In genomic region chr11:72174299-72175070, GRCh38 we compare ENCODE assay signal across 1 cellular context.
TF ChIP-seq lines count a peak whose summit lies in the region.

No MANE protein-coding gene starts in this region.

TF ChIP-seq in GM23338, 12 proteins besides CTCF, POLR2A, EP300 and RAD21 (continued from another document):
- TF ChIP-seq REST (IDR thresholded peaks at IDR 0.05; ENCODE audit: unreplicated experiment) (no peak), POLR2AphosphoS5 (IDR thresholded peaks at IDR 0.05; ENCODE audit: low read depth) (no peak), ZNF462 (CRISPR knock-in tag; IDR thresholded peaks at IDR 0.05) (no peak), EZH2phosphoT487 (IDR thresholded peaks at IDR 0.05; ENCODE audit: unreplicated experiment) (no peak), JUNB (IDR thresholded peaks at IDR 0.05; ENCODE audit: unreplicated experiment) (no peak), CREB1 (CRISPR knock-in tag; IDR thresholded peaks at IDR 0.05; ENCODE audit: low read depth) (no peak)
